20 cellular contexts compared by ENCODE assay signal in genomic region chr11:128806496-128807261, GRCh38.
A peak's percentile ranks its signal among the peaks of the same experiment; 100 is the strongest.
DNase-seq lines count a peak whose midpoint lies in the region; ATAC-seq lines count a peak whose summit lies in the region.
"Had no signal": no experiment of that assay in that cellular context is flagged by ENCODE, and none has a peak within 500 bp of the region (broad histone marks: within the 10 kb centered on the region; RNA-seq: fewer than 3 reads in every experiment).

No MANE protein-coding gene starts in this region.

- no peak for ATAC-seq in activated CD4-positive, alpha-beta T cell treated with anti-CD3 and anti-CD28 coated beads for 36 hours
- no peak for ATAC-seq in naive thymus-derived CD8-positive, alpha-beta T cell
- ATAC-seq in HG03025 (IDR thresholded peaks at IDR 0.05; ENCODE audit: low FRiP score, unreplicated experiment), result no peak
- ATAC-seq: GM23338; stimulated activated naive B cell treated with anti-CD40 and anti-IgM and Interleukin-4, amounts not matched to agents 10 μg/mL and 1 μg/mL and 100 μg/mL, for 72 hours had no signal

- H3K27ac Mint-ChIP-seq in activated CD4-positive, alpha-beta T cell treated with anti-CD3 and anti-CD28 coated beads for 36 hours, result peak overlapping the region; percentile 59
- peak overlapping the region; percentile 6 to 79 (median 32) for H3K27ac Mint-ChIP-seq in naive thymus-derived CD8-positive, alpha-beta T cell
- H3K27ac Mint-ChIP-seq: GM23338; stimulated activated naive B cell treated with anti-CD40 and anti-IgM and Interleukin-4, amounts not matched to agents 10 μg/mL and 1 μg/mL and 100 μg/mL, for 72 hours; T-helper 2 cell treated with Interferon-gamma antibody and Interleukin-4, amounts not matched to agents 5 μg/mL and 100 μg/mL, for 36 hours had no signal

- POLR2A ChIA-PET in activated CD4-positive, alpha-beta T cell treated with anti-CD3 and anti-CD28 coated beads for 36 hours (lab: Charles Lee), result no interaction called here
- POLR2A ChIA-PET in naive thymus-derived CD8-positive, alpha-beta T cell (lab: Charles Lee), result no interaction called here

- H3K4me1 Mint-ChIP-seq in activated CD4-positive, alpha-beta T cell treated with anti-CD3 and anti-CD28 coated beads for 36 hours, result peaks cover 31% of the 10 kb centered on the region
- H3K4me1 Mint-ChIP-seq in naive thymus-derived CD8-positive, alpha-beta T cell, result peaks cover 23 to 33% (median 28%) of the 10 kb centered on the region in 4 donors

- H3K4me3 Mint-ChIP-seq in activated CD4-positive, alpha-beta T cell treated with anti-CD3 and anti-CD28 coated beads for 36 hours, result no peak overlapping the region
- no peak overlapping the region for H3K4me3 Mint-ChIP-seq in naive thymus-derived CD8-positive, alpha-beta T cell
- H3K4me3 Mint-ChIP-seq: GM23338; stimulated activated naive B cell treated with anti-CD40 and anti-IgM and Interleukin-4, amounts not matched to agents 10 μg/mL and 1 μg/mL and 100 μg/mL, for 72 hours; T-helper 2 cell treated with Interferon-gamma antibody and Interleukin-4, amounts not matched to agents 5 μg/mL and 100 μg/mL, for 36 hours had no signal

- H3K9me3 Mint-ChIP-seq in activated CD4-positive, alpha-beta T cell treated with anti-CD3 and anti-CD28 coated beads for 36 hours (ENCODE audit: low read depth), result no peaks in the 10 kb centered on the region
- no peaks in the 10 kb centered on the region for H3K9me3 Mint-ChIP-seq in naive thymus-derived CD8-positive, alpha-beta T cell
- H3K9me3 Mint-ChIP-seq: GM23338; stimulated activated naive B cell treated with anti-CD40 and anti-IgM and Interleukin-4, amounts not matched to agents 10 μg/mL and 1 μg/mL and 100 μg/mL, for 72 hours; T-helper 2 cell treated with Interferon-gamma antibody and Interleukin-4, amounts not matched to agents 5 μg/mL and 100 μg/mL, for 36 hours had no signal

- H3K27me3 Mint-ChIP-seq in activated CD4-positive, alpha-beta T cell treated with anti-CD3 and anti-CD28 coated beads for 36 hours, result no peaks in the 10 kb centered on the region
- no peaks in the 10 kb centered on the region for H3K27me3 Mint-ChIP-seq in naive thymus-derived CD8-positive, alpha-beta T cell
- H3K27me3 Mint-ChIP-seq: stimulated activated naive B cell treated with anti-CD40 and anti-IgM and Interleukin-4, amounts not matched to agents 10 μg/mL and 1 μg/mL and 100 μg/mL, for 72 hours had no signal

- intact Hi-C loops in activated CD4-positive, alpha-beta T cell treated with anti-CD3 and anti-CD28 coated beads for 36 hours (cut with DNase I, micrococcal nuclease), result no loop called here

- DNase-seq in activated CD4-positive, alpha-beta T cell treated with anti-CD3 and anti-CD28 coated beads for 36 hours, result no peak
- no peak for DNase-seq in activated CD4-positive, alpha-beta T cell treated with anti-CD3 and anti-CD28 coated beads for 4 hours
- DNase-seq in EH (ENCODE audit: low read depth) (peak; percentile 43), amniotic epithelial cell (ENCODE audit: low read depth) (peak; percentile 25), NCI-H187 treated with DMSO at 0.1 percent for 48 hours (lab: John Stamatoyannopoulos, UW) (no peak), activated gamma-delta T cell treated with Interleukin-2 at 50 U/mL for 16 hours (no peak)
- DNase-seq in naive thymus-derived CD8-positive, alpha-beta T cell, result no peak
- DNase-seq: anterior cingulate cortex; central memory CD4-positive, alpha-beta T cell; foreskin fibroblast; hippocampal formation; NCI-H1048; NCI-H1930; NCI-H69; SK-N-SH; stimulated activated naive B cell treated with anti-CD40 and anti-IgM and Interleukin-4, amounts not matched to agents 10 μg/mL and 1 μg/mL and 100 μg/mL, for 72 hours; thyroid gland had no signal

- peaks cover 30% of the 10 kb centered on the region for H3K36me3 Mint-ChIP-seq in activated CD4-positive, alpha-beta T cell treated with anti-CD3 and anti-CD28 coated beads for 36 hours (ENCODE audit: low read depth)
- peaks cover 11 to 91% (median 47%) of the 10 kb centered on the region in 3 donors for H3K36me3 Mint-ChIP-seq in naive thymus-derived CD8-positive, alpha-beta T cell

- CTCF ChIA-PET in activated CD4-positive, alpha-beta T cell treated with anti-CD3 and anti-CD28 coated beads for 36 hours (lab: Charles Lee), result interaction anchor here (0.7 to 1.5 kb wide), 3 partner anchors 18 to 186 kb away, joined by 3 to 8 read pairs (median 3); no protein-coding TSS in a partner anchor

Comparison
In these comparisons a context has a peak if more than half of its experiments do, and no peak if none do; other contexts are left out.
1. DNase-seq: peak in EH (single experiment) and amniotic epithelial cell (single experiment); none in activated CD4-positive, alpha-beta T cell treated with anti-CD3 and anti-CD28 coated beads for 36 hours (single experiment), activated CD4-positive, alpha-beta T cell treated with anti-CD3 and anti-CD28 coated beads for 4 hours (0 of 2), naive thymus-derived CD8-positive, alpha-beta T cell (0 of 10), NCI-H187 treated with DMSO at 0.1 percent for 48 hours (single experiment) and activated gamma-delta T cell treated with Interleukin-2 at 50 U/mL for 16 hours (single experiment).